In genomic region chr17:75645501-75645888, GRCh38 we compare ENCODE assay signal across 11 cellular contexts.
DNase-seq lines count a peak whose midpoint lies in the region; ATAC-seq and FAIRE-seq lines count a peak whose summit lies in the region.
"Had no signal": no experiment of that assay in that cellular context is flagged by ENCODE, and none has a peak within 500 bp of the region (broad histone marks: within the 10 kb centered on the region; RNA-seq: fewer than 3 reads in every experiment).

No MANE protein-coding gene starts in this region.

- peaks cover 19% of the 10 kb centered on the region for H3K36me3 Mint-ChIP-seq in stimulated activated effector memory CD8-positive, alpha-beta T cell treated with anti-CD3 and anti-CD28 coated beads, Interleukin-12 subunit alpha, Interleukin-12 subunit beta, amount 100 ng/mL, for 72 hours

- H3K27ac Mint-ChIP-seq in stimulated activated effector memory CD8-positive, alpha-beta T cell treated with anti-CD3 and anti-CD28 coated beads, Interleukin-12 subunit alpha, Interleukin-12 subunit beta, amount 100 ng/mL, for 72 hours, result peak overlapping the region; percentile 89

- H3K9me3 Mint-ChIP-seq in stimulated activated effector memory CD8-positive, alpha-beta T cell treated with anti-CD3 and anti-CD28 coated beads, Interleukin-12 subunit alpha, Interleukin-12 subunit beta, amount 100 ng/mL, for 72 hours, result no peaks in the 10 kb centered on the region
- H3K9me3 Mint-ChIP-seq: activated T-helper 2 cell treated with anti-CD3 and anti-CD28 coated beads, Interferon-gamma antibody, Interleukin-2, Interleukin-4, amounts not matched to agents 10 μg/mL and 5 μg/mL and 100 μg/mL, durations not matched to agents 14 hours and 24 hours and 36 hours; immature natural killer cell had no signal

- no peak overlapping the region for H3K4me3 Mint-ChIP-seq in stimulated activated effector memory CD8-positive, alpha-beta T cell treated with anti-CD3 and anti-CD28 coated beads, Interleukin-12 subunit alpha, Interleukin-12 subunit beta, amount 100 ng/mL, for 72 hours

- peaks cover 13% of the 10 kb centered on the region for H3K4me1 Mint-ChIP-seq in stimulated activated effector memory CD8-positive, alpha-beta T cell treated with anti-CD3 and anti-CD28 coated beads, Interleukin-12 subunit alpha, Interleukin-12 subunit beta, amount 100 ng/mL, for 72 hours

- FAIRE-seq in HTR-8/SVneo (lab: Jason Lieb, UNC), result peak; percentile 96
- FAIRE-seq in RCC 7860 (lab: Jason Lieb, UNC), result peak; percentile 60

- DNase-seq in HTR-8/SVneo (ENCODE audit: insufficient read length, low spot score) (peak; percentile 61), RCC 7860 (ENCODE audit: low spot score) (peak; percentile 86), iris pigment epithelial cell (ENCODE audit: low read depth) (peak; percentile 84), NCI-H1092 treated with DMSO at 0.1 percent for 48 hours (lab: John Stamatoyannopoulos, UW) (no peak), NCI-H524 treated with DMSO at 0.1 percent for 48 hours (lab: John Stamatoyannopoulos, UW) (no peak), AG20443 (ENCODE audit: low spot score) (no peak), ecto neural progenitor cell (ENCODE audit: low spot score) (no peak)
- no peak for DNase-seq in stimulated activated effector memory CD8-positive, alpha-beta T cell treated with anti-CD3 and anti-CD28 coated beads, Interleukin-12 subunit alpha, Interleukin-12 subunit beta, amount 100 ng/mL, for 72 hours (ENCODE audit: low spot score in 2 of 2)
- DNase-seq: SHP77 treated with DMSO at 0.1 percent for 48 hours had no signal

- ATAC-seq in stimulated activated effector memory CD8-positive, alpha-beta T cell treated with anti-CD3 and anti-CD28 coated beads, Interleukin-12 subunit alpha, Interleukin-12 subunit beta, amount 100 ng/mL, for 72 hours, result no peak

Comparison
In these comparisons a context has a peak if more than half of its experiments do, and no peak if none do; other contexts are left out.
1. DNase-seq: peak in HTR-8/SVneo (single experiment), RCC 7860 (single experiment) and iris pigment epithelial cell (single experiment); none in stimulated activated effector memory CD8-positive, alpha-beta T cell treated with anti-CD3 and anti-CD28 coated beads, Interleukin-12 subunit alpha, Interleukin-12 subunit beta, amount 100 ng/mL, for 72 hours (0 of 2), NCI-H1092 treated with DMSO at 0.1 percent for 48 hours (single experiment), NCI-H524 treated with DMSO at 0.1 percent for 48 hours (single experiment), AG20443 (single experiment) and ecto neural progenitor cell (single experiment).